ENCODE assay signal across 31 cellular contexts in genomic region chr12:116288735-116289134, GRCh38.
"Had no signal": no experiment of that assay in that cellular context is flagged by ENCODE, and none has a peak within 500 bp of the region (broad histone marks: within the 10 kb centered on the region; RNA-seq: fewer than 3 reads in every experiment).

No MANE protein-coding gene starts in this region.

- H3K9me3 Mint-ChIP-seq: activated CD4-positive, alpha-beta T cell treated with anti-CD3 and anti-CD28 coated beads, Interleukin-2, amount 10 ng/mL, durations not matched to agents 7 days and 5 days; activated naive CD4-positive, alpha-beta T cell treated with anti-CD3 and anti-CD28 coated beads, Interleukin-2, amount 50 U/mL, for 24 hours; activated naive CD8-positive, alpha-beta T cell treated with anti-CD3 and anti-CD28 coated beads, Interleukin-2, amount 10 ng/mL, durations not matched to agents 7 days and 5 days; activated T-cell treated with anti-CD3 and anti-CD28 coated beads, Interleukin-2, amount 50 U/mL, for 24 hours; activated T-helper 2 cell treated with anti-CD3 and anti-CD28 coated beads, Interferon-gamma antibody, Interleukin-2, Interleukin-4, amounts not matched to agents 10 μg/mL and 5 μg/mL and 100 μg/mL, durations not matched to agents 14 hours and 24 hours and 36 hours; central memory CD8-positive, alpha-beta T cell had no signal

- H3K4me3 ChIP-seq: ascending aorta, cardiac muscle cell had no signal

- DNase-seq: activated CD4-positive, alpha-beta T cell treated with anti-CD3 and anti-CD28 coated beads for 36 hours; activated CD4-positive, alpha-beta T cell treated with anti-CD3 and anti-CD28 coated beads, Interleukin-2, amount 10 ng/mL, durations not matched to agents 7 days and 5 days; activated CD4-positive, alpha-beta T cell treated with anti-CD3 and anti-CD28 coated beads, Interleukin-2, amount 50 U/mL, for 48 hours; activated CD8-positive, alpha-beta T cell treated with anti-CD3 and anti-CD28 coated beads, Interleukin-2, amount 10 ng/mL, durations not matched to agents 7 days and 5 days; activated gamma-delta T cell; activated naive CD4-positive, alpha-beta T cell treated with Interleukin-2 at 50 U/mL for 16 hours; activated naive CD8-positive, alpha-beta T cell treated with anti-CD3 and anti-CD28 coated beads, Interleukin-2, amount 10 ng/mL, durations not matched to agents 7 days and 5 days; activated T-cell treated with anti-CD3 and anti-CD28 coated beads, Interleukin-2, amount 50 U/mL, for 24 hours; amygdala; NCI-H1105; NCI-H1436; NCI-H1694; NCI-H1930; NCI-H2081 treated with DMSO at 0.1 percent for 48 hours; NCI-H226; NCI-H446 treated with DMSO at 0.1 percent for 48 hours; NCI-H524; SIG-M5; SW 1271; T-helper 1 cell; T1000 had no signal

- H3K27me3 ChIP-seq: ascending aorta, cardiac muscle cell had no signal

- H3K9me3 ChIP-seq: ascending aorta had no signal

- H3K4me1 Mint-ChIP-seq: activated CD4-positive, alpha-beta T cell treated with anti-CD3 and anti-CD28 coated beads for 36 hours; activated naive CD4-positive, alpha-beta T cell treated with anti-CD3 and anti-CD28 coated beads, Interleukin-2, amount 50 U/mL, for 24 hours; activated naive CD8-positive, alpha-beta T cell treated with anti-CD3 and anti-CD28 coated beads, Interleukin-2, amount 10 ng/mL, durations not matched to agents 7 days and 5 days; central memory CD8-positive, alpha-beta T cell had no signal

- H3K27ac Mint-ChIP-seq: activated CD4-positive, alpha-beta T cell treated with anti-CD3 and anti-CD28 coated beads for 36 hours; activated CD4-positive, alpha-beta T cell treated with anti-CD3 and anti-CD28 coated beads, Interleukin-2, amount 10 ng/mL, durations not matched to agents 7 days and 5 days; activated CD8-positive, alpha-beta T cell treated with anti-CD3 and anti-CD28 coated beads, Interleukin-2, amount 10 ng/mL, durations not matched to agents 7 days and 5 days; activated naive CD4-positive, alpha-beta T cell treated with anti-CD3 and anti-CD28 coated beads, Interleukin-2, amount 50 U/mL, for 24 hours; activated naive CD8-positive, alpha-beta T cell treated with anti-CD3 and anti-CD28 coated beads, Interleukin-2, amount 10 ng/mL, durations not matched to agents 7 days and 5 days; activated T-cell treated with anti-CD3 and anti-CD28 coated beads, Interleukin-2, amount 50 U/mL, for 24 hours; activated T-helper 2 cell treated with anti-CD3 and anti-CD28 coated beads, Interferon-gamma antibody, Interleukin-2, Interleukin-4, amounts not matched to agents 10 μg/mL and 5 μg/mL and 100 μg/mL, durations not matched to agents 14 hours and 24 hours and 36 hours had no signal

- ATAC-seq: activated CD4-positive, alpha-beta T cell treated with anti-CD3 and anti-CD28 coated beads for 36 hours; activated CD4-positive, CD25-positive, alpha-beta regulatory T cell treated with anti-CD3 and anti-CD28 coated beads, Interleukin-2, amount 50 U/mL, for 24 hours; activated CD8-positive, alpha-beta T cell treated with anti-CD3 and anti-CD28 coated beads, Interleukin-2, amount 10 ng/mL, durations not matched to agents 7 days and 5 days; Right ventricle myocardium inferior; SK-N-SH treated with all-trans-retinoic acid at 6 μM for 48 hours had no signal

- H3K27ac ChIP-seq: ascending aorta, cardiac muscle cell, RWPE1 had no signal

- H3K27me3 Mint-ChIP-seq: activated CD4-positive, alpha-beta T cell treated with anti-CD3 and anti-CD28 coated beads, Interleukin-2, amount 10 ng/mL, durations not matched to agents 7 days and 5 days; activated naive CD4-positive, alpha-beta T cell treated with anti-CD3 and anti-CD28 coated beads, Interleukin-2, amount 50 U/mL, for 24 hours; activated T-cell treated with anti-CD3 and anti-CD28 coated beads, Interleukin-2, amount 50 U/mL, for 24 hours had no signal

- H3K4me3 Mint-ChIP-seq: activated CD4-positive, alpha-beta T cell treated with anti-CD3 and anti-CD28 coated beads for 36 hours; activated CD4-positive, alpha-beta T cell treated with anti-CD3 and anti-CD28 coated beads, Interleukin-2, amount 10 ng/mL, durations not matched to agents 7 days and 5 days; activated CD8-positive, alpha-beta T cell treated with anti-CD3 and anti-CD28 coated beads, Interleukin-2, amount 10 ng/mL, durations not matched to agents 7 days and 5 days; activated naive CD4-positive, alpha-beta T cell treated with anti-CD3 and anti-CD28 coated beads, Interleukin-2, amount 50 U/mL, for 24 hours; activated naive CD8-positive, alpha-beta T cell treated with anti-CD3 and anti-CD28 coated beads, Interleukin-2, amount 10 ng/mL, durations not matched to agents 7 days and 5 days; activated T-cell treated with anti-CD3 and anti-CD28 coated beads, Interleukin-2, amount 50 U/mL, for 24 hours; central memory CD8-positive, alpha-beta T cell had no signal

- H3K36me3 ChIP-seq: ascending aorta, cardiac muscle cell had no signal

- FAIRE-seq: RCC 7860 had no signal

- H3K36me3 Mint-ChIP-seq: activated naive CD4-positive, alpha-beta T cell treated with anti-CD3 and anti-CD28 coated beads, Interleukin-2, amount 50 U/mL, for 24 hours; activated naive CD8-positive, alpha-beta T cell treated with anti-CD3 and anti-CD28 coated beads, Interleukin-2, amount 10 ng/mL, durations not matched to agents 7 days and 5 days had no signal
